Comparison of ENCODE assay signal across 8 cellular contexts in the genomic region with DNA sequence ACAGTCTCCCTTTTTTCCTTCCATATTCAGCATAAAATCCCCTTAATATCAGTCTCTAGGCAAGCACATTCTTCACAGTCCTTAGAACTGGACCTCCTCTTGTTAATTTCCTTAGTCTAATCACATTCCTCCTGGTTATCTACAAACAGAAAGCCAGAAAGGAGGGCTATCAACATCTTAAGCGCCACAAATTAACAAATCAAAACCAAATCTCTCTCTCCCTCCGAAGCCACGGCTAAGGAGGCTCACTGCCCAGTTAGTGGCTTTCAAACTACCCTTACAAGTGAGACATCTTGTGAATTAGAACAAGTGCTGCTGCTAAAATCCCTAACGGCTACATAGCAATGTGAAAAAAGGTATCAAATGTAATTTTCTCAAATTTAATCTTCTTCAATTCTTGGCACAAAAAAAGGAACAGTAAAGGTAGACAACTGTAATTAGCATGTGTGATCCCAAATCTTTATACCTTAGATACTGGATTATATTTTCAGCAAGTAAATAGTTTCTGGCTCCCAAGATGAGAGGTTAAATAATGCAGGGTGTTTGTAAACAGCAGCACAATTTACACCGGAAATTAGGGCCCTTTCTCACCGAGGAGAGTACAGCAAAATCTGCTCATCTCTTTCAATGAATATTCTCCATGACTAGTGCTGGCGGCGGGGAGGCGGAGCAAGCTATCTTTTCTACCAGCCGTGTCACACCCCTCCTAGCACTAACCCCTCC.
DNase-seq lines count a peak whose midpoint lies in the region; ATAC-seq and TF ChIP-seq lines count a peak whose summit lies in the region.

No MANE protein-coding gene starts in this region.

- peak overlapping the region; percentile 76 for H3K9ac ChIP-seq in Loucy (ENCODE audit: low read depth, low read length, poor library complexity, severe bottlenecking)
- H3K9ac ChIP-seq in muscle layer of colon (ENCODE audit: low read length), result peak overlapping the region; percentile 83

- H3K36me3 ChIP-seq in ACC112 (ENCODE audit: insufficient read depth, low read length), result peaks cover 10% of the 10 kb centered on the region; the same call in 1 of the 2 replicates
- no peaks in the 10 kb centered on the region; the same call in 1 of the 2 replicates for H3K36me3 ChIP-seq in Loucy (ENCODE audit: insufficient read depth, low read length)
- H3K36me3 ChIP-seq in muscle layer of colon (ENCODE audit: insufficient read depth, low read length), result peaks cover 15% of the 10 kb centered on the region

- no peaks in the 10 kb centered on the region for H3K27me3 ChIP-seq in ACC112 (ENCODE audit: insufficient read depth, low read length)
- no peaks in the 10 kb centered on the region for H3K27me3 ChIP-seq in Loucy (ENCODE audit: insufficient read depth, low read length, poor library complexity, severe bottlenecking)
- no peaks in the 10 kb centered on the region for H3K27me3 ChIP-seq in muscle layer of colon (ENCODE audit: control insufficient read depth in 1 of 2, insufficient read depth in 2 of 2, low read length in 2 of 2)

- H3K4me1 ChIP-seq in ACC112 (ENCODE audit: control insufficient read depth, insufficient read depth, low read length, unreplicated experiment) (peaks cover 43% of the 10 kb centered on the region), Loucy (ENCODE audit: insufficient read depth, low read length, poor library complexity, severe bottlenecking) (peaks cover 46% of the 10 kb centered on the region), muscle layer of colon (ENCODE audit: insufficient read depth, low read length) (peaks cover 27% of the 10 kb centered on the region)

- H3K4me2 ChIP-seq in Loucy (ENCODE audit: low read depth, low read length, poor library complexity, severe bottlenecking), result peak overlapping the region; percentile 91

- H3K9me3 ChIP-seq in Loucy (ENCODE audit: insufficient read depth, low read depth, low read length) (no peaks in the 10 kb centered on the region), muscle layer of colon (ENCODE audit: low read length) (no peaks in the 10 kb centered on the region)

- no peaks in the 10 kb centered on the region for H3K9me2 ChIP-seq in Loucy (replicated peaks; ENCODE audit: low read depth, low read length)

- peaks cover 58% of the 10 kb centered on the region for H4K20me1 ChIP-seq in Loucy (ENCODE audit: insufficient read depth, low read length, poor library complexity, severe bottlenecking)

- H3K4me3 ChIP-seq in ACC112 (ENCODE audit: low read depth, low read length), result peak overlapping the region; percentile 98
- peak overlapping the region; percentile 87 for H3K4me3 ChIP-seq in Loucy (ENCODE audit: low read length, poor library complexity, severe bottlenecking)
- peak overlapping the region; percentile 87 to 97 for H3K4me3 ChIP-seq in muscle layer of colon (ENCODE audit: low read depth in 1 of 2, low read length in 2 of 2)

- H3K27ac ChIP-seq in ACC112 (ENCODE audit: low read depth, low read length) (peak overlapping the region; percentile 83), muscle layer of colon (ENCODE audit: low read depth, low read length) (peak overlapping the region; percentile 97), substantia nigra (ENCODE audit: low read depth, low read length, poor library complexity, severe bottlenecking) (peak overlapping the region; percentile 92)

- H2AFZ ChIP-seq in ACC112 (ENCODE audit: low read length, unreplicated experiment) (no peak overlapping the region), Loucy (ENCODE audit: low read length) (peak overlapping the region; percentile 92; the same call in 1 of the 2 replicates)

- H3K79me2 ChIP-seq in ACC112 (ENCODE audit: control insufficient read depth, insufficient read depth, low read length, unreplicated experiment) (peaks cover 64% of the 10 kb centered on the region), Loucy (ENCODE audit: insufficient read depth, low read length) (peaks cover 64% of the 10 kb centered on the region)

- H3F3A ChIP-seq in Loucy (ENCODE audit: low read depth), result 0 out of 2 replicates have a peak, but pooled peaks cover 2% of the 10 kb centered on the region

- DNase-seq in activated CD4-positive, alpha-beta T cell treated with anti-CD3 and anti-CD28 coated beads for 1 hour, result peak; percentile 67
- DNase-seq in effector CD4-positive, alpha-beta T cell, result peak; percentile 76
- peak in 3 of 49 donors; percentile 13 to 35 (median 24) for DNase-seq in substantia nigra (lab: John Stamatoyannopoulos, UW)
- no peak for DNase-seq in DMS79 (lab: John Stamatoyannopoulos, UW)

- TF ChIP-seq CTCF in Loucy (conservative IDR thresholded peaks at IDR 0.05; ENCODE audit: low read length), result no peak

- ATAC-seq in GM18868 (IDR thresholded peaks at IDR 0.05; ENCODE audit: unreplicated experiment), result peak; percentile 40
